Comparison of ENCODE assay signal across 1 cellular context in genomic region chr2:41940715-41941114, GRCh38.
TF ChIP-seq lines count a peak whose summit lies in the region.

No MANE protein-coding gene starts in this region.

TF ChIP-seq in HepG2, 621 proteins besides CTCF, POLR2A, EP300 and RAD21 (continued from another document):
- TF ChIP-seq GMEB1 (CRISPR knock-in tag; IDR thresholded peaks at IDR 0.05; ENCODE audit: borderline replicate concordance) (no peak), CREBL2 (CRISPR knock-in tag; IDR thresholded peaks at IDR 0.05; ENCODE audit: borderline replicate concordance) (no peak), KLF12 (CRISPR knock-in tag; IDR thresholded peaks at IDR 0.05; ENCODE audit: borderline replicate concordance) (no peak), TCF12 (IDR thresholded peaks at IDR 0.05) (no peak), TCF12 (CRISPR knock-in tag; IDR thresholded peaks at IDR 0.05) (no peak), HNRNPK (IDR thresholded peaks at IDR 0.05; ENCODE audit: low read depth, low read length, poor library complexity, severe bottlenecking) (no peak), KDM3A (CRISPR knock-in tag; IDR thresholded peaks at IDR 0.05; ENCODE audit: low read depth) (no peak), SAFB2 (CRISPR knock-in tag; IDR thresholded peaks at IDR 0.05; ENCODE audit: borderline replicate concordance, low read depth) (no peak), GRHL1 (CRISPR knock-in tag; conservative IDR thresholded peaks at IDR 0.05) (no peak), PRDM4 (CRISPR knock-in tag; IDR thresholded peaks at IDR 0.05; ENCODE audit: borderline replicate concordance) (no peak)
